Comparison of ENCODE assay signal across 8 cellular contexts in the genomic region with DNA sequence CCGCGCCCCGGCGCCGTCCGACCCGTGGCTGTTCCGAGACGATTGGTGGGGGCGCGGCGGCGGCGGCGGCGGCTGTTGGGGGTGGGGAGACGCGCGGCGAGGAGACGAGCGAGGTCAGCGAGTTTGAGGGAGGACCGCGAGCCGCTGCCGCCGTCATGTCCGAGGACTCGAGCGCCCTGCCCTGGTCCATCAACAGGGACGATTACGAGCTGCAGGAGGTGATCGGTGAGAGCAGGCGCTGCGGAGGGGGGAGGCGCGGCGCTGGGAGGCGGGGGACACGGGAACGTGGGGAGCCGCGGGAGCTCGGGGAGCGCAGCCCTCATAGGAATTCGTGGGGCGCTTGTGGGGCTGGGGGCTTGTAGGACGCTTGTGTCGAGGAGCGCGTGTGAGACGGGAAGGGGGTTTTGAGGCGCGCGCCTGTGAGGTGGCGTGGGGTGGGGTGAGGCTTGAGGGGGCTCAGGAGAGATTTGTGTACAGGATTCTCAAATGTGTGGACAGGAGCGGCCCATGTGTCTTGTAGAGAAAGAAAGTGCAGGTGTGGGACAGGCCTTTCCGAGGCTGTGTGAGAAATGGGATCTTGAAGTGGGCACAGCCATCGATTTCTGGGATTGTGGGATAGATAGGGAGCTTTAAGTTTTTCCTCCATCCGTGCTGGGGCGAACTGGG. TPM values are rescaled to one million over a fixed set of nuclear protein-coding genes. Genes with fewer than 3 reads are reported as not detected.
DNase-seq lines count a peak whose midpoint lies in the region; ATAC-seq and TF ChIP-seq lines count a peak whose summit lies in the region.

No MANE protein-coding gene starts in this region.

- peaks cover 3% of the 10 kb centered on the region for H3F3A ChIP-seq in PC-3 (ENCODE audit: low read length, unreplicated experiment)

- intact Hi-C loops in PC-3 (cut with micrococcal nuclease): loop anchor here (1.0 kb wide), 3 partner anchors 29 to 162 kb away; partner anchors contain the start of gene ACAA1

- H3K27me3 ChIP-seq in ACC112 (ENCODE audit: insufficient read depth, low read length) (no peaks in the 10 kb centered on the region), PC-3 (ENCODE audit: low read length) (no peaks in the 10 kb centered on the region), ectodermal cell (ENCODE audit: control insufficient read depth, insufficient read depth, low read length, poor library complexity, severe bottlenecking) (no peaks in the 10 kb centered on the region), mononuclear cell (ENCODE audit: insufficient read depth, low read length) (no peaks in the 10 kb centered on the region)

- peak overlapping the region; percentile 93 for H3K4me2 ChIP-seq in PC-3 (ENCODE audit: low read length)

- BruUV-seq in PC-3 (replicated peaks; lab: Mats Ljungman, UMichigan): no TSS peak

- H2AFZ ChIP-seq in ACC112 (ENCODE audit: low read length, unreplicated experiment) (peak overlapping the region; percentile 36), PC-3 (ENCODE audit: low read length) (peak overlapping the region; percentile 93)

- H3K36me3 ChIP-seq in ACC112 (ENCODE audit: insufficient read depth, low read length) (no peaks in the 10 kb centered on the region; the same call in 1 of the 2 replicates), PC-3 (ENCODE audit: low read depth, low read length) (no peaks in the 10 kb centered on the region), ectodermal cell (ENCODE audit: control insufficient read depth, insufficient read depth, low read length) (no peaks in the 10 kb centered on the region)

- WGBS in ectodermal cell, 2 experiments: 1% methylated on average over 62 of the region's 62 CpGs

- H3K79me2 ChIP-seq in ACC112 (ENCODE audit: control insufficient read depth, insufficient read depth, low read length, unreplicated experiment) (peaks cover 53% of the 10 kb centered on the region), PC-3 (ENCODE audit: low read length) (peaks cover 55% of the 10 kb centered on the region)

- peak overlapping the region; percentile 82 for H3K4me3 ChIP-seq in ACC112 (ENCODE audit: low read depth, low read length)
- H3K4me3 ChIP-seq in PC-3 (ENCODE audit: low read length): peak overlapping the region; percentile 94
- peak overlapping the region; percentile 79 for H3K4me3 ChIP-seq in ectodermal cell (ENCODE audit: insufficient read depth, low read depth, low read length)
- H3K4me3 ChIP-seq in mononuclear cell (ENCODE audit: low read length): peak overlapping the region; percentile 68

- POLR2A ChIA-PET in PC-3 (lab: Charles Lee; ENCODE audit: unreplicated experiment): interaction anchor here (0.6 to 1.8 kb wide), 6 partner anchors 12 to 316 kb away, joined by 3 to 22 read pairs (median 8); partner anchors contain the start of gene ACAA1

- peak overlapping the region; percentile 96 for H3K9ac ChIP-seq in PC-3 (ENCODE audit: low read length)

- H3K27ac ChIP-seq in ACC112 (ENCODE audit: low read depth, low read length) (peak overlapping the region; percentile 89), PC-3 (ENCODE audit: low read length) (peak overlapping the region; percentile 97), ectodermal cell (ENCODE audit: insufficient read depth, low read depth, low read length, poor library complexity, severe bottlenecking) (peak overlapping the region; percentile 94)

- H3K9me3 ChIP-seq in PC-3 (ENCODE audit: low read length): no peaks in the 10 kb centered on the region
- no peaks in the 10 kb centered on the region for H3K9me3 ChIP-seq in ectodermal cell (ENCODE audit: control insufficient read depth, low read length)
- no peaks in the 10 kb centered on the region for H3K9me3 ChIP-seq in mononuclear cell (ENCODE audit: low read depth, low read length)

- H3K9me2 ChIP-seq in PC-3 (replicated peaks; ENCODE audit: low read length): no peaks in the 10 kb centered on the region

- in situ Hi-C loops in GM13977 (cut with MboI; ENCODE audit: low pct_unique_long_range_greater_than_20kb, low sequenced_read_pairs, unreplicated experiment): no loop called here

- DNase-seq in GM13977 (ENCODE audit: low spot score): peak; percentile 28
- peak; percentile 26 for DNase-seq in PC-3
- DNase-seq in ureter (ENCODE audit: low spot score): peak; percentile 71
- no peak for DNase-seq in GF-D8 (lab: John Stamatoyannopoulos, UW)

- CTCF ChIA-PET in PC-3 (lab: Charles Lee): interaction anchor here (1.4 kb wide), 1 partner anchor 181 kb away, joined by 3 read pairs; the partner anchor contains the start of gene XYLB

- peaks cover 30% of the 10 kb centered on the region for H4K20me1 ChIP-seq in PC-3 (ENCODE audit: low read length)

- peak; percentile 9; the same call in 1 of the 2 replicates for ATAC-seq in PC-3
- ATAC-seq in HG03045 (IDR thresholded peaks at IDR 0.05; ENCODE audit: unreplicated experiment): no peak

- peaks cover 43% of the 10 kb centered on the region for H3K4me1 ChIP-seq in ACC112 (ENCODE audit: control insufficient read depth, insufficient read depth, low read length, unreplicated experiment)
- H3K4me1 ChIP-seq in PC-3 (ENCODE audit: insufficient read depth, low read length): peaks cover 51% of the 10 kb centered on the region
- no peaks in the 10 kb centered on the region for H3K4me1 ChIP-seq in ectodermal cell (ENCODE audit: control insufficient read depth, insufficient read depth, low read length)
- peaks cover 40% of the 10 kb centered on the region for H3K4me1 ChIP-seq in mononuclear cell (ENCODE audit: insufficient read depth, low read length)

- TF ChIP-seq CTCF in GM13977 (IDR thresholded peaks at IDR 0.05; ENCODE audit: extremely low read depth, insufficient read depth, missing control alignments) (no peak), PC-3 (conservative IDR thresholded peaks at IDR 0.05; ENCODE audit: low read depth, low read length) (no peak)

RNA-seq across cellular contexts. Expression of gene OXSR1, which starts 0.5 kb away (rescaled TPM):
- total RNA-seq in PC-3 (2014; rRNA removed): 42.2 and 47.7 TPM in 2 replicates
- 60.6 TPM for polyA plus RNA-seq in ectodermal cell (2013, experiment 1 of 4)
- 63.8 TPM for polyA plus RNA-seq in ectodermal cell (2013, experiment 2 of 4)
- polyA plus RNA-seq in ectodermal cell (2013, experiment 3 of 4): 47.5 TPM
- polyA plus RNA-seq in ectodermal cell (2013, experiment 4 of 4): 49.4 TPM
- total RNA-seq in mononuclear cell: 36.0 TPM
- 51.3 TPM for total RNA-seq in ureter

RNA-seq across cellular contexts. Expression of gene MYD88, which starts 27.4 kb away (rescaled TPM):
- 17.7 and 19.1 TPM in 2 replicates for total RNA-seq in PC-3 (2014; rRNA removed)
- polyA plus RNA-seq in ectodermal cell (2013, experiment 1 of 4): 20.6 TPM
- 24.4 TPM for polyA plus RNA-seq in ectodermal cell (2013, experiment 2 of 4)
- 22.3 TPM for polyA plus RNA-seq in ectodermal cell (2013, experiment 3 of 4)
- polyA plus RNA-seq in ectodermal cell (2013, experiment 4 of 4): 23.6 TPM
- total RNA-seq in mononuclear cell: 23.1 TPM
- 44.6 TPM for total RNA-seq in ureter

RNA-seq across cellular contexts. Expression of gene ACAA1, which starts 28.9 kb away (rescaled TPM):
- total RNA-seq in PC-3 (2014; rRNA removed): 76.4 and 94.5 TPM in 2 replicates
- polyA plus RNA-seq in ectodermal cell (2013, experiment 1 of 4): 19.6 TPM
- 18.2 TPM for polyA plus RNA-seq in ectodermal cell (2013, experiment 2 of 4)
- 15.1 TPM for polyA plus RNA-seq in ectodermal cell (2013, experiment 3 of 4)
- 19.2 TPM for polyA plus RNA-seq in ectodermal cell (2013, experiment 4 of 4)
- total RNA-seq in mononuclear cell: 34.8 TPM
- total RNA-seq in ureter: 135 TPM
